1 cellular context compared by ENCODE assay signal in the genomic region with DNA sequence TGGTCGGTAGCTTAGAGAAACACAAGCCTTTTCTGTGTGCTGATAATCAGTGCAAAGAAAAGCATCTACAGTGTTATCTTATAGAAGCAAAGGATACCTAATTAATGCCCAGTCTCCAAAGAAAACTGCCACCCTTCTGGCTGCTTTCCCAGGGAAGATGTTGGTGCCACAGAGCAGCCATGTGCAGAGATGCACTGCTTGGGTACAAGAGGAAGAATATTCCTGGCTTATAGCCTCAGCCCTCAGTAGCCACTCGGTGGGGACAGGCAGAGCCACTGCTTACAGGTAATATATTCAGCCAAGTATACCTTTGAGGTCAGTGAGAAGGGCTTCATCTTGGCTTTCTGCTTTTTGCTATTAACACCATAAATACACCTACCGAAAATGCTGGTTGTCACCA.
TF ChIP-seq lines count a peak whose summit lies in the region.

No MANE protein-coding gene starts in this region.

TF ChIP-seq in HepG2, 621 proteins besides CTCF, POLR2A, EP300 and RAD21 (continued from another document):
- TF ChIP-seq, protein P1, sequence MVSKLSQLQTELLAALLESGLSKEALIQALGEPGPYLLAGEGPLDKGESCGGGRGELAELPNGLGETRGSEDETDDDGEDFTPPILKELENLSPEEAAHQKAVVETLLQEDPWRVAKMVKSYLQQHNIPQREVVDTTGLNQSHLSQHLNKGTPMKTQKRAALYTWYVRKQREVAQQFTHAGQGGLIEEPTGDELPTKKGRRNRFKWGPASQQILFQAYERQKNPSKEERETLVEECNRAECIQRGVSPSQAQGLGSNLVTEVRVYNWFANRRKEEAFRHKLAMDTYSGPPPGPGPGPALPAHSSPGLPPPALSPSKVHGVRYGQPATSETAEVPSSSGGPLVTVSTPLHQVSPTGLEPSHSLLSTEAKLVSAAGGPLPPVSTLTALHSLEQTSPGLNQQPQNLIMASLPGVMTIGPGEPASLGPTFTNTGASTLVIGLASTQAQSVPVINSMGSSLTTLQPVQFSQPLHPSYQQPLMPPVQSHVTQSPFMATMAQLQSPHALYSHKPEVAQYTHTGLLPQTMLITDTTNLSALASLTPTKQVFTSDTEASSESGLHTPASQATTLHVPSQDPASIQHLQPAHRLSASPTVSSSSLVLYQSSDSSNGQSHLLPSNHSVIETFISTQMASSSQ (IDR thresholded peaks at IDR 0.05; ENCODE audit: low read depth), result no peak
- TF ChIP-seq, protein P1 (CRISPR knock-in tag; IDR thresholded peaks at IDR 0.05; ENCODE audit: borderline replicate concordance), result no peak
- TF ChIP-seq PITX1 (CRISPR knock-in tag; IDR thresholded peaks at IDR 0.05), result no peak
- no peak for TF ChIP-seq ZNF329 (CRISPR knock-in tag; IDR thresholded peaks at IDR 0.05; ENCODE audit: low read depth)
- TF ChIP-seq PHF5A (CRISPR knock-in tag; IDR thresholded peaks at IDR 0.05; ENCODE audit: low read depth, unreplicated experiment), result no peak
- no peak for TF ChIP-seq AKAP8 (CRISPR knock-in tag; IDR thresholded peaks at IDR 0.05)
- TF ChIP-seq, protein P2, sequence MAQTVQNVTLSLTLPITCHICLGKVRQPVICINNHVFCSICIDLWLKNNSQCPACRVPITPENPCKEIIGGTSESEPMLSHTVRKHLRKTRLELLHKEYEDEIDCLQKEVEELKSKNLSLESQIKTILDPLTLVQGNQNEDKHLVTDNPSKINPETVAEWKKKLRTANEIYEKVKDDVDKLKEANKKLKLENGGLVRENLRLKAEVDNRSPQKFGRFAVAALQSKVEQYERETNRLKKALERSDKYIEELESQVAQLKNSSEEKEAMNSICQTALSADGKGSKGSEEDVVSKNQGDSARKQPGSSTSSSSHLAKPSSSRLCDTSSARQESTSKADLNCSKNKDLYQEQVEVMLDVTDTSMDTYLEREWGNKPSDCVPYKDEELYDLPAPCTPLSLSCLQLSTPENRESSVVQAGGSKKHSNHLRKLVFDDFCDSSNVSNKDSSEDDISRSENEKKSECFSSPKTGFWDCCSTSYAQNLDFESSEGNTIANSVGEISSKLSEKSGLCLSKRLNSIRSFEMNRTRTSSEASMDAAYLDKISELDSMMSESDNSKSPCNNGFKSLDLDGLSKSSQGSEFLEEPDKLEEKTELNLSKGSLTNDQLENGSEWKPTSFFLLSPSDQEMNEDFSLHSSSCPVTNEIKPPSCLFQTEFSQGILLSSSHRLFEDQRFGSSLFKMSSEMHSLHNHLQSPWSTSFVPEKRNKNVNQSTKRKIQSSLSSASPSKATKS (CRISPR knock-in tag; IDR thresholded peaks at IDR 0.05), result no peak
- TF ChIP-seq CHD4 (IDR thresholded peaks at IDR 0.05; ENCODE audit: borderline replicate concordance, low read length), result no peak
- no peak for TF ChIP-seq ATF7-NPFF (CRISPR knock-in tag; IDR thresholded peaks at IDR 0.05; ENCODE audit: low read depth)
- no peak for TF ChIP-seq ZNF232 (CRISPR knock-in tag; IDR thresholded peaks at IDR 0.05; ENCODE audit: borderline replicate concordance)
- TF ChIP-seq, protein P3, sequence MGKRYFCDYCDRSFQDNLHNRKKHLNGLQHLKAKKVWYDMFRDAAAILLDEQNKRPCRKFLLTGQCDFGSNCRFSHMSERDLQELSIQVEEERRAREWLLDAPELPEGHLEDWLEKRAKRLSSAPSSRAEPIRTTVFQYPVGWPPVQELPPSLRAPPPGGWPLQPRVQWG (CRISPR knock-in tag; IDR thresholded peaks at IDR 0.05; ENCODE audit: borderline replicate concordance, low read depth), result no peak
TF ChIP-seq in HepG2: peak in this region for 0.
